ENCODE assay signal across 8 cellular contexts in genomic region chr16:30948956-30949654, GRCh38. TPM values are rescaled to one million over a fixed set of nuclear protein-coding genes. Genes with fewer than 3 reads are reported as not detected.
DNase-seq lines count a peak whose midpoint lies in the region; ATAC-seq and TF ChIP-seq lines count a peak whose summit lies in the region.

Gene ORAI3, plus strand, starts transcription at chr16:30949068. Its CDS starts 222 bp downstream, at chr16:30949290.

- H4K20me1 ChIP-seq in IMR-90 (ENCODE audit: insufficient read depth, low read length), result peaks cover 10% of the 10 kb centered on the region

- peak within 1 kb of the TSS; percentile 97 for H3K4ac ChIP-seq in IMR-90 (ENCODE audit: low read depth, low read length)

- H3K14ac ChIP-seq in IMR-90 (replicated peaks; ENCODE audit: low read depth, low read length), result peak within 1 kb of the TSS; percentile 94

- peak within 1 kb of the TSS; percentile 40 for H3K18ac ChIP-seq in IMR-90 (ENCODE audit: low read depth, low read length)

- H3K23ac ChIP-seq in IMR-90 (ENCODE audit: low read depth, low read length), result peak within 1 kb of the TSS; percentile 97

- H3K79me1 ChIP-seq in IMR-90 (ENCODE audit: low read depth in 1 of 2, low read length in 2 of 2), result peaks cover 15 to 47% of the 10 kb centered on the region in 2 experiments; a peak in 3 of 4 replicates

- 0% methylated on average over 28 of the region's 56 CpGs; no CpG with 5 or more reads in 1 of the 2 experiments for WGBS in IMR-90 (ENCODE audit: extremely low coverage in 2 of 2, insufficient read length in 1 of 2), 2 experiments
- 0 to 1% (median 0%) methylated on average over 12 to 56 of the region's 56 CpGs for WGBS in spleen, 5 donors

- H3K27me3 ChIP-seq in IMR-90 (ENCODE audit: control insufficient read depth, insufficient read depth, low read length) (no peaks in the 10 kb centered on the region), kidney epithelial cell (ENCODE audit: control insufficient read depth, insufficient read depth, low read length) (no peaks in the 10 kb centered on the region), spleen (replicated peaks in 1 of 7) (no peaks in the 10 kb centered on the region)

- peak within 1 kb of the TSS; percentile 93 for H2AK5ac ChIP-seq in IMR-90 (ENCODE audit: low read depth, low read length)

- H3K4me2 ChIP-seq in IMR-90 (ENCODE audit: low read depth, low read length), result peak within 1 kb of the TSS; percentile 94

- H2AK9ac ChIP-seq in IMR-90 (replicated peaks; ENCODE audit: low read depth, low read length, poor library complexity), result peak within 1 kb of the TSS; percentile 100

- TF ChIP-seq POLR2A in IMR-90 (IDR thresholded peaks at IDR 0.05; ENCODE audit: low read depth, low read length) (peak; percentile 38; the same call in 1 of the 2 replicates), spleen (IDR thresholded peaks at IDR 0.05) (peak in 1 of 3 donors; percentile 41)

- peak within 1 kb of the TSS; percentile 47 for H2BK5ac ChIP-seq in IMR-90 (ENCODE audit: low read depth, low read length, poor library complexity, severe bottlenecking)

- no peaks in the 10 kb centered on the region for H3K36me3 ChIP-seq in ES-I3 (ENCODE audit: insufficient read depth, low read length)
- peaks cover 16% of the 10 kb centered on the region for H3K36me3 ChIP-seq in IMR-90 (ENCODE audit: control insufficient read depth, insufficient read depth, low read length)
- H3K36me3 ChIP-seq in kidney epithelial cell (ENCODE audit: control insufficient read depth, insufficient read depth, low read length), result peaks cover 5% of the 10 kb centered on the region
- peaks cover 0 to 52% (median 0%) of the 10 kb centered on the region in 6 donors for H3K36me3 ChIP-seq in spleen

- H3K56ac ChIP-seq in IMR-90 (ENCODE audit: extremely low read depth, insufficient read depth, low read length), result peak within 1 kb of the TSS; percentile 65

- peak within 1 kb of the TSS; percentile 96 for H2AFZ ChIP-seq in IMR-90 (replicated peaks; ENCODE audit: low read length, poor library complexity)

- CTCF ChIA-PET in IMR-90 (lab: Yijun Ruan, JAX), result interaction anchor here (0.6 kb wide), 1 partner anchor 254 kb away, joined by 3 read pairs; no protein-coding TSS in a partner anchor

- peak within 1 kb of the TSS; percentile 64 for H2BK20ac ChIP-seq in IMR-90 (ENCODE audit: low read depth, low read length)

- no TSS peak for BruUV-seq in IMR-90 (replicated peaks; lab: Mats Ljungman, UMichigan)

- H4K8ac ChIP-seq in IMR-90 (ENCODE audit: low read depth in 2 of 2, low read length in 2 of 2), result peak within 1 kb of the TSS; percentile 63 to 90

- in situ Hi-C loops in IMR-90 (cut with MboI; ENCODE audit: low sequenced_read_pairs), result no loop called here

- peaks cover 12% of the 10 kb centered on the region; the same call in 1 of the 2 replicates for H3K4me1 ChIP-seq in ES-I3 (ENCODE audit: insufficient read depth, low read length)
- peaks cover 7% of the 10 kb centered on the region for H3K4me1 ChIP-seq in IMR-90 (ENCODE audit: control insufficient read depth, insufficient read depth, low read length)
- peaks cover 15 to 63% (median 37%) of the 10 kb centered on the region in 6 donors for H3K4me1 ChIP-seq in spleen

- peak within 1 kb of the TSS; percentile 79 for H3K4me3 ChIP-seq in IMR-90 (ENCODE audit: insufficient read depth, low read depth, low read length)
- peak within 1 kb of the TSS; percentile 78 for H3K4me3 ChIP-seq in kidney epithelial cell (ENCODE audit: low read depth, low read length)
- H3K4me3 ChIP-seq in spleen, result peak within 1 kb of the TSS; percentile 80 to 98 (median 92)

- H4K5ac ChIP-seq in IMR-90 (ENCODE audit: low read depth, low read length), result peak within 1 kb of the TSS; percentile 58

- peaks cover 11% of the 10 kb centered on the region; the same call in 1 of the 2 replicates for H3K9me1 ChIP-seq in IMR-90 (ENCODE audit: insufficient read depth, low read length)

- DNase-seq in IMR-90, result peak; percentile 44
- peak; percentile 22 for DNase-seq in T-helper 22 cell (ENCODE audit: low read depth)
- DNase-seq in kidney epithelial cell (ENCODE audit: low read depth), result no peak
- peak; percentile 97 for DNase-seq in spleen
- DNase-seq in GOT3 (lab: John Stamatoyannopoulos, UW), result no peak

- H2BK15ac ChIP-seq in IMR-90 (ENCODE audit: low read depth, low read length), result peak within 1 kb of the TSS; percentile 15; the same call in 1 of the 3 replicates

- intact Hi-C loops in IMR-90 (cut with micrococcal nuclease) (no loop called here), spleen (cut with DNase I; ENCODE audit: low total_unique reads) (no loop called here)

- H3K27ac ChIP-seq in IMR-90 (ENCODE audit: insufficient read depth, low read length) (peak within 1 kb of the TSS; percentile 68), cingulate gyrus (ENCODE audit: low read depth, low read length) (peak within 1 kb of the TSS; percentile 85), spleen (peak within 1 kb of the TSS; percentile 89 to 99 (median 96))

- no peaks in the 10 kb centered on the region for H3K9me3 ChIP-seq in ES-I3 (ENCODE audit: control insufficient read depth, insufficient read depth, low read length)
- H3K9me3 ChIP-seq in IMR-90 (ENCODE audit: control insufficient read depth, insufficient read depth, low read length), result no peaks in the 10 kb centered on the region
- no peaks in the 10 kb centered on the region for H3K9me3 ChIP-seq in spleen

- peak within 1 kb of the TSS; percentile 79 for H2BK120ac ChIP-seq in IMR-90 (ENCODE audit: low read depth, low read length)

- peak within 1 kb of the TSS; percentile 93 for H3K9ac ChIP-seq in ES-I3 (ENCODE audit: low read depth, low read length)
- peak within 1 kb of the TSS; percentile 74 for H3K9ac ChIP-seq in IMR-90 (ENCODE audit: low read depth, low read length)

- peak within 1 kb of the TSS; percentile 84 for H4K91ac ChIP-seq in IMR-90 (ENCODE audit: insufficient read depth, low read depth, low read length)

- ATAC-seq in GM21423 (IDR thresholded peaks at IDR 0.05; ENCODE audit: unreplicated experiment), result peak; percentile 61
- ATAC-seq in IMR-90 (ENCODE audit: low read depth), result peak; percentile 68

- no peak for TF ChIP-seq RAD21 in IMR-90 (IDR thresholded peaks at IDR 0.05; ENCODE audit: low read length)

- TF ChIP-seq CTCF in IMR-90 (conservative IDR thresholded peaks at IDR 0.05; ENCODE audit: low read depth, low read length) (no peak), kidney epithelial cell (IDR thresholded peaks at IDR 0.05; ENCODE audit: insufficient read depth, low read length, poor library complexity, severe bottlenecking) (no peak), spleen (IDR thresholded peaks at IDR 0.05 in 8 of 11, conservative IDR thresholded peaks at IDR 0.05 in 3 of 11) (peak in 1 of 11 experiments; percentile 14)

- POLR2A ChIA-PET in IMR-90 (lab: Charles Lee; ENCODE audit: unreplicated experiment), result no interaction called here

- dilution Hi-C loops in IMR-90 (cut with HindIII; ENCODE audit: low sequenced_read_pairs, unreplicated experiment), result no loop called here

TF ChIP-seq in IMR-90, 13 proteins besides CTCF, POLR2A, EP300 and RAD21:
- TF ChIP-seq RCOR1 (IDR thresholded peaks at IDR 0.05; ENCODE audit: insufficient replicate concordance, low read length) (no peak), USF2 (IDR thresholded peaks at IDR 0.05; ENCODE audit: low read depth, low read length) (peak; percentile 22; the same call in 1 of the 2 replicates), MAZ (IDR thresholded peaks at IDR 0.05; ENCODE audit: borderline replicate concordance, low read depth, low read length) (peak; percentile 10; the same call in 1 of the 2 replicates)

RNA-seq across cellular contexts. Expression of gene ORAI3, which starts in this region (rescaled TPM):
- total RNA-seq in IMR-90 (2012; rRNA removed) (6.8 and 6.9 TPM in 2 replicates), kidney epithelial cell (35.3 and 37.9 TPM in 2 replicates), spleen (10 to 100 TPM; 20.7 to 44.8 (median 29.8) TPM)
- polyA plus RNA-seq in IMR-90 (2012; rRNA removed) (16.9 TPM in 2 replicates), spleen (10 to 100 TPM; 22.2 to 26.2 (median 22.5) TPM)
- polyA plus RNA-seq in IMR-90 (2012; cell fraction: cytosol; rRNA removed), result 16.1 and 29.4 TPM in 2 replicates
- polyA plus RNA-seq in IMR-90 (2012; cell fraction: nucleus; rRNA removed; ENCODE audit: low replicate concordance), result 12.4 and 15.2 TPM in 2 replicates

Comparison
In these comparisons a context has a peak if more than half of its experiments do, and no peak if none do; other contexts are left out.
1. DNase-seq: peak in IMR-90 (single experiment), T-helper 22 cell (single experiment) and spleen (single experiment); none in kidney epithelial cell (single experiment) and GOT3 (single experiment).
2. Peak in every context shown above with its lines, with median percentiles within 50 percentile points of each other: H3K27ac ChIP-seq and H3K4me3 ChIP-seq.